ENCODE assay signal across 12 cellular contexts in the genomic region with DNA sequence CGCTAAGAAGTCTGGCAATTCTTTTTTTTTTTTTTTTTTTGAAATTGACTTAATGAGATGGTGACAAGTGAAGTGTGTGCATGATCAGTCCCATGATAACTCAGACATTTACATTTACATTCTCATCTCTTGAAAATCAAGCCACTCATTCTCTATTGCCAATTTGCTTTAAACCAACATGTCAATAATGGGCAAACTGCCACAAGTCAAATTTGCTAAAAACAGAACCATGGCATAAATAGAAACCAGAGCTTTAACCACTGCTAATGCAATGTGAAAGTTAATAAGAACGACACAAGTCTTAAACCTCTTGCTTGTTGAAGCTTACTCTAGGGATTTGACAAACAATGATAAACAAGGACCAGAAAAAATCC. TPM values are rescaled to one million over a fixed set of nuclear protein-coding genes. Genes with fewer than 3 reads are reported as not detected.
DNase-seq lines count a peak whose midpoint lies in the region; ATAC-seq and TF ChIP-seq lines count a peak whose summit lies in the region.
"Had no signal": no experiment of that assay in that cellular context is flagged by ENCODE, and none has a peak within 500 bp of the region (broad histone marks: within the 10 kb centered on the region; RNA-seq: fewer than 3 reads in every experiment).

No MANE protein-coding gene starts in this region.

- DNase-seq in GM12864 (ENCODE audit: low read depth), result peak; percentile 5
- DNase-seq in C1 segment of cervical spinal cord (lab: John Stamatoyannopoulos, UW), result no peak
- no peak for DNase-seq in HT-29 (ENCODE audit: low spot score)
- no peak for DNase-seq in stimulated activated CD8-positive, alpha-beta memory T cell treated with anti-CD3 and anti-CD28 coated beads, Interleukin-4, amount 100 ng/mL, for 48 hours
- DNase-seq: T-helper 9 cell had no signal

- ATAC-seq in GM19328 (IDR thresholded peaks at IDR 0.05; ENCODE audit: unreplicated experiment) (peak; percentile 48), HG02759 (IDR thresholded peaks at IDR 0.05; ENCODE audit: unreplicated experiment) (peak; percentile 64), HG03469 (IDR thresholded peaks at IDR 0.05; ENCODE audit: unreplicated experiment) (peak; percentile 57), GM21367 (IDR thresholded peaks at IDR 0.05; ENCODE audit: unreplicated experiment) (no peak)
- ATAC-seq: stimulated activated memory B cell treated with anti-CD40 and anti-IgM and Interleukin-4, amounts not matched to agents 10 μg/mL and 1 μg/mL and 100 μg/mL, for 72 hours had no signal

- no peak overlapping the region for H3K4me3 ChIP-seq in GM12864 (ENCODE audit: low read depth, low read length)

- no peak for TF ChIP-seq CTCF in GM12864 (IDR thresholded peaks at IDR 0.05; ENCODE audit: low read depth, low read length, missing control alignments)

RNA-seq across cellular contexts. Expression of a gene that starts 12.0 kb away (rescaled TPM):
- total RNA-seq in HT-29 (2014; rRNA removed; shearing (Covaris generic)), result 0.13 TPM in 1 of 2 replicates, not detected in the other
- total RNA-seq: mononuclear cell, progenitor cell of endocrine pancreas had no signal
